Comparison of ENCODE assay signal across 21 cellular contexts in genomic region chr7:105713488-105714465, GRCh38.
A peak's percentile ranks its signal among the peaks of the same experiment; 100 is the strongest.
DNase-seq lines count a peak whose midpoint lies in the region; ATAC-seq and TF ChIP-seq lines count a peak whose summit lies in the region.
"Had no signal": no experiment of that assay in that cellular context is flagged by ENCODE, and none has a peak within 500 bp of the region (broad histone marks: within the 10 kb centered on the region; RNA-seq: fewer than 3 reads in every experiment).

No MANE protein-coding gene starts in this region.

- H3K27me3 Mint-ChIP-seq in activated CD4-positive, alpha-beta T cell treated with anti-CD3 and anti-CD28 coated beads for 36 hours, result no peaks in the 10 kb centered on the region
- no peaks in the 10 kb centered on the region for H3K27me3 Mint-ChIP-seq in osteocyte (ENCODE audit: unreplicated experiment)
- H3K27me3 Mint-ChIP-seq: stimulated activated memory B cell treated with anti-CD40 and anti-IgM and Interleukin-4, amounts not matched to agents 10 μg/mL and 1 μg/mL and 100 μg/mL, for 72 hours had no signal

- no peak overlapping the region for H3K4me3 Mint-ChIP-seq in activated CD4-positive, alpha-beta T cell treated with anti-CD3 and anti-CD28 coated beads for 36 hours
- no peak overlapping the region for H3K4me3 Mint-ChIP-seq in osteocyte (ENCODE audit: unreplicated experiment)
- H3K4me3 Mint-ChIP-seq: activated T-cell treated with anti-CD3 and anti-CD28 coated beads, Interleukin-2, amount 50 U/mL, for 4 hours; stimulated activated memory B cell treated with anti-CD40 and anti-IgM and Interleukin-4, amounts not matched to agents 10 μg/mL and 1 μg/mL and 100 μg/mL, for 72 hours had no signal

- intact Hi-C loops in activated CD4-positive, alpha-beta T cell treated with anti-CD3 and anti-CD28 coated beads for 36 hours (cut with DNase I, micrococcal nuclease), result no loop called here
- intact Hi-C loops in transverse colon (cut with DNase I; ENCODE audit: low total_unique reads), result no loop called here

- in situ Hi-C loops in transverse colon (cut with MboI; ENCODE audit: low pct_ligation_motif_present in 1 of 4, low pct_unique_long_range_greater_than_20kb in 1 of 4, low sequenced_read_pairs in 3 of 4), result no loop called here

- no peaks in the 10 kb centered on the region for H3K4me1 ChIP-seq in transverse colon
- H3K4me1 ChIP-seq: SJSA1 had no signal

- CTCF ChIA-PET in activated CD4-positive, alpha-beta T cell treated with anti-CD3 and anti-CD28 coated beads for 36 hours (lab: Charles Lee), result interaction anchor here (0.7 kb wide), 2 partner anchors 50 to 61 kb away, joined by 3 read pairs; no protein-coding TSS in a partner anchor

- no peaks in the 10 kb centered on the region for H3K27me3 ChIP-seq in transverse colon
- H3K27me3 ChIP-seq: SJSA1, upper lobe of left lung had no signal

- H3K4me1 Mint-ChIP-seq in activated CD4-positive, alpha-beta T cell treated with anti-CD3 and anti-CD28 coated beads for 36 hours, result peaks cover 12% of the 10 kb centered on the region
- peaks cover 21% of the 10 kb centered on the region for H3K4me1 Mint-ChIP-seq in osteocyte (ENCODE audit: unreplicated experiment)

- ATAC-seq in activated CD4-positive, alpha-beta T cell treated with anti-CD3 and anti-CD28 coated beads for 36 hours, result no peak
- ATAC-seq: activated T-cell treated with anti-CD3 and anti-CD28 coated beads, Interleukin-2, amount 50 U/mL, for 4 hours; stimulated activated memory B cell treated with anti-CD40 and anti-IgM and Interleukin-4, amounts not matched to agents 10 μg/mL and 1 μg/mL and 100 μg/mL, for 72 hours had no signal

- H3K27ac Mint-ChIP-seq in activated CD4-positive, alpha-beta T cell treated with anti-CD3 and anti-CD28 coated beads for 36 hours, result no peak overlapping the region
- H3K27ac Mint-ChIP-seq in osteocyte (ENCODE audit: unreplicated experiment), result peak overlapping the region; percentile 10
- H3K27ac Mint-ChIP-seq: stimulated activated memory B cell treated with anti-CD40 and anti-IgM and Interleukin-4, amounts not matched to agents 10 μg/mL and 1 μg/mL and 100 μg/mL, for 72 hours had no signal

- H3K4me3 ChIP-seq in transverse colon, result no peak overlapping the region
- H3K4me3 ChIP-seq: SJSA1, upper lobe of left lung had no signal

- H3K36me3 Mint-ChIP-seq in activated CD4-positive, alpha-beta T cell treated with anti-CD3 and anti-CD28 coated beads for 36 hours (ENCODE audit: low read depth), result peaks cover 24% of the 10 kb centered on the region
- peaks cover 15% of the 10 kb centered on the region for H3K36me3 Mint-ChIP-seq in osteocyte (ENCODE audit: unreplicated experiment)

- H3K36me3 ChIP-seq in transverse colon, result no peaks in the 10 kb centered on the region
- H3K36me3 ChIP-seq: SJSA1 had no signal

- TF ChIP-seq POLR2A in transverse colon (IDR thresholded peaks at IDR 0.05), result no peak

- POLR2A ChIA-PET in activated CD4-positive, alpha-beta T cell treated with anti-CD3 and anti-CD28 coated beads for 36 hours (lab: Charles Lee), result no interaction called here

- no peak overlapping the region for H3K27ac ChIP-seq in transverse colon
- H3K27ac ChIP-seq: SJSA1, upper lobe of left lung had no signal

- peaks cover 21% of the 10 kb centered on the region for H3K9me3 Mint-ChIP-seq in activated CD4-positive, alpha-beta T cell treated with anti-CD3 and anti-CD28 coated beads for 36 hours (ENCODE audit: low read depth)
- H3K9me3 Mint-ChIP-seq in osteocyte (ENCODE audit: unreplicated experiment), result peaks cover 9% of the 10 kb centered on the region

- peak; percentile 19 for DNase-seq in activated CD4-positive, alpha-beta T cell treated with anti-CD3 and anti-CD28 coated beads for 36 hours
- DNase-seq in activated CD4-positive, alpha-beta T cell treated with anti-CD3 and anti-CD28 coated beads for 4 hours, result no peak
- DNase-seq in RPMI7951 (ENCODE audit: low read depth), result peak; percentile 4
- DNase-seq in fibroblast of peridontal ligament (ENCODE audit: extremely low read depth), result peak; percentile 47
- DNase-seq in osteocyte (ENCODE audit: extremely low spot score, unreplicated experiment), result no peak
- no peak for DNase-seq in transverse colon
- DNase-seq in DMS79 (lab: John Stamatoyannopoulos, UW), result no peak
- DNase-seq in mucosa of gallbladder (ENCODE audit: low spot score), result no peak
- DNase-seq: 8988T; activated CD4-positive, alpha-beta T cell treated with anti-CD3 and anti-CD28 coated beads, Interleukin-2, amount 50 U/mL, for 1 hour; activated T-cell treated with anti-CD3 and anti-CD28 coated beads, Interleukin-2, amount 50 U/mL, for 4 hours; cerebellar nuclear complex; islet precursor cell; KG1; NCI-H1417 treated with DMSO at 0.1 percent for 48 hours; NCI-H345; NK-92 treated with Interleukin-12 subunit alpha and Interleukin-12 subunit beta, amount 100 ng/mL, for 24 hours; nucleus accumbens; upper lobe of left lung had no signal

- H3K9me3 ChIP-seq in transverse colon, result peaks cover 0 to 10% of the 10 kb centered on the region in 2 donors

- no peak for TF ChIP-seq EP300 in transverse colon (IDR thresholded peaks at IDR 0.05; ENCODE audit: low read depth)

- WGBS in transverse colon (ENCODE audit: low coverage in 1 of 2), 2 donors, result 49 to 66% methylated on average over 3 to 6 of the region's 6 CpGs

- TF ChIP-seq CTCF in osteocyte (IDR thresholded peaks at IDR 0.05) (no peak), transverse colon (IDR thresholded peaks at IDR 0.05) (no peak)

Comparison
In these comparisons a context has a peak if more than half of its experiments do, and no peak if none do; other contexts are left out.
1. DNase-seq: peak in activated CD4-positive, alpha-beta T cell treated with anti-CD3 and anti-CD28 coated beads for 36 hours (single experiment), RPMI7951 (single experiment) and fibroblast of peridontal ligament (single experiment); none in activated CD4-positive, alpha-beta T cell treated with anti-CD3 and anti-CD28 coated beads for 4 hours (0 of 2), osteocyte (single experiment), transverse colon (single experiment), DMS79 (single experiment) and mucosa of gallbladder (single experiment).